8 cellular contexts compared by ENCODE assay signal in genomic region chr3:101779808-101780366, GRCh38. TPM values are rescaled to one million over a fixed set of nuclear protein-coding genes. Genes with fewer than 3 reads are reported as not detected.
DNase-seq lines count a peak whose midpoint lies in the region; ATAC-seq and TF ChIP-seq lines count a peak whose summit lies in the region.

No MANE protein-coding gene starts in this region.

- H3K4me2 ChIP-seq in HCT116 (ENCODE audit: low read length): peak overlapping the region; percentile 87

- no peak; the same call in 1 of the 2 replicates for ATAC-seq in HCT116
- ATAC-seq in T-cell (replicated peaks in 1 of 4): no peak
- ATAC-seq in gastrocnemius medialis: peak; percentile 60 to 69

- TSS peak; percentile 60 for BruUV-seq in HCT116 (replicated peaks; lab: Mats Ljungman, UMichigan)

- H3K27ac ChIP-seq in HCT116 (ENCODE audit: low read depth, low read length) (no peak overlapping the region), gastrocnemius medialis (peak overlapping the region; percentile 89 to 94 (median 90))

- CTCF ChIA-PET in HCT116 (lab: Charles Lee) (interaction anchor here (0.9 kb wide), 1 partner anchor 23 kb away, joined by 3 read pairs; no protein-coding TSS in a partner anchor), T-cell (lab: Charles Lee) (interaction anchor here (0.6 to 1.5 kb wide), 4 partner anchors 11 to 1525 kb away, joined by 3 to 11 read pairs (median 6); no protein-coding TSS in a partner anchor)

- in situ Hi-C loops in gastrocnemius medialis (cut with MboI; ENCODE audit: low sequenced_read_pairs in 4 of 4): loop anchor here in 1 of 4 donors (10.0 kb wide), 1 partner anchor 95 kb away; the partner anchor contains the start of gene RPL24

- peaks cover 16% of the 10 kb centered on the region for H3K36me3 Mint-ChIP-seq in T-cell

- no peak for TF ChIP-seq CTCF in BE2C (IDR thresholded peaks at IDR 0.05; ENCODE audit: low read depth, low read length)
- no peak for TF ChIP-seq CTCF in HCT116 (IDR thresholded peaks at IDR 0.05 in 2 of 3, conservative IDR thresholded peaks at IDR 0.05 in 1 of 3; ENCODE audit: borderline replicate concordance in 1 of 3, insufficient read depth in 1 of 3, low read depth in 2 of 3, low read length in 2 of 3)
- no peak for TF ChIP-seq CTCF in fibroblast of the aortic adventitia (IDR thresholded peaks at IDR 0.05; ENCODE audit: insufficient read depth, low read length)
- TF ChIP-seq CTCF in gastrocnemius medialis (IDR thresholded peaks at IDR 0.05 in 4 of 5, conservative IDR thresholded peaks at IDR 0.05 in 1 of 5): no peak

- intact Hi-C loops in HCT116 (cut with micrococcal nuclease): no loop called here
- intact Hi-C loops in gastrocnemius medialis (cut with DNase I; ENCODE audit: low total_unique reads): loop anchor here (1.0 to 5.0 kb wide), 3 partner anchors 56 to 207 kb away; partner anchors contain the start of genes CEP97 and RPL24

- no peak for TF ChIP-seq RAD21 in HCT116 (IDR thresholded peaks at IDR 0.05; ENCODE audit: low read depth)

- H4K20me1 ChIP-seq in HCT116 (ENCODE audit: insufficient read depth): no peaks in the 10 kb centered on the region

- POLR2A ChIA-PET in HCT116 (lab: Charles Lee): interaction anchor here (1.0 kb wide), 1 partner anchor 12 kb away, joined by 3 read pairs; no protein-coding TSS in a partner anchor
- POLR2A ChIA-PET in T-cell (lab: Charles Lee): interaction anchor here in 1 of 2 donors (1.5 to 1.6 kb wide), 2 partner anchors 56 to 103 kb away, joined by 5 to 9 read pairs; partner anchors contain the start of genes CEP97 and ZBTB11

- H2AFZ ChIP-seq in HCT116 (ENCODE audit: low read depth, low read length, poor library complexity, severe bottlenecking): peak overlapping the region; percentile 82

- peak overlapping the region; percentile 48; the same call in 1 of the 2 replicates for H3K9ac ChIP-seq in HCT116 (ENCODE audit: low read length)

- H3K9me2 ChIP-seq in HCT116 (ENCODE audit: insufficient read depth): no peaks in the 10 kb centered on the region

- no peak for DNase-seq in BE2C
- DNase-seq in HCT116 (ENCODE audit: low read depth, low spot score): no peak
- DNase-seq in T-cell: no peak
- DNase-seq in fibroblast of the aortic adventitia (ENCODE audit: low read depth): peak; percentile 15
- no peak for DNase-seq in gastrocnemius medialis
- DNase-seq in NCI-H82 treated with DMSO at 0.1 percent for 48 hours (lab: John Stamatoyannopoulos, UW; ENCODE audit: unreplicated experiment): no peak
- no peak for DNase-seq in HK-2 (ENCODE audit: unreplicated experiment)
- DNase-seq in SW480 (ENCODE audit: low spot score): no peak

- H3K9me3 ChIP-seq in BE2C: no peaks in the 10 kb centered on the region
- no peaks in the 10 kb centered on the region for H3K9me3 ChIP-seq in HCT116 (ENCODE audit: control insufficient read depth in 1 of 2, insufficient read depth in 1 of 2, low read depth in 1 of 2, low read length in 2 of 2)
- no peaks in the 10 kb centered on the region for H3K9me3 ChIP-seq in gastrocnemius medialis

- H3K4me1 ChIP-seq in BE2C (no peaks in the 10 kb centered on the region; the same call in 1 of the 2 replicates), HCT116 (ENCODE audit: control insufficient read depth in 1 of 2, insufficient read depth in 2 of 2, low read length in 2 of 2) (peaks cover 10 to 23% of the 10 kb centered on the region in 2 experiments; a peak in 3 of 4 replicates), gastrocnemius medialis (peaks cover 38 to 49% of the 10 kb centered on the region in 2 donors)

- peak overlapping the region; percentile 86 to 92 (median 91) for H3K4me3 Mint-ChIP-seq in T-cell

- H3K4me3 ChIP-seq in BE2C (ENCODE audit: low read depth, low read length): peak overlapping the region; percentile 71
- peak overlapping the region; percentile 59 to 71 for H3K4me3 ChIP-seq in HCT116 (replicated peaks in 1 of 2; ENCODE audit: low read depth in 1 of 2, low read length in 2 of 2)
- peak overlapping the region; percentile 98 for H3K4me3 ChIP-seq in fibroblast of the aortic adventitia (ENCODE audit: low read depth, low read length)
- peak overlapping the region; percentile 74 to 84 (median 77) for H3K4me3 ChIP-seq in gastrocnemius medialis

- no peaks in the 10 kb centered on the region for H3K27me3 Mint-ChIP-seq in T-cell

- peak overlapping the region; percentile 99 to 100 for H3K27ac Mint-ChIP-seq in T-cell

- H3K36me3 ChIP-seq in BE2C (peaks cover 26% of the 10 kb centered on the region), HCT116 (ENCODE audit: control insufficient read depth in 1 of 2, insufficient read depth in 2 of 2, low read length in 2 of 2) (no peaks in the 10 kb centered on the region), gastrocnemius medialis (peaks cover 0 to 25% of the 10 kb centered on the region in 2 donors)

- no peak for TF ChIP-seq POLR2A in HCT116 (IDR thresholded peaks at IDR 0.05; ENCODE audit: borderline replicate concordance, extremely low read depth, insufficient read depth, insufficient read length)
- TF ChIP-seq POLR2A in gastrocnemius medialis (IDR thresholded peaks at IDR 0.05): no peak

- no peaks in the 10 kb centered on the region for H3K27me3 ChIP-seq in BE2C
- no peaks in the 10 kb centered on the region for H3K27me3 ChIP-seq in HCT116 (ENCODE audit: insufficient read depth, low read length)
- H3K27me3 ChIP-seq in gastrocnemius medialis: no peaks in the 10 kb centered on the region

- RAD21 ChIA-PET in HCT116 (lab: Charles Lee; ENCODE audit: low non-redundant PET in 1 of 2, low total read pairs in 2 of 2, uncharacterized antibody in 2 of 2, unreplicated experiment in 2 of 2): no interaction called here

- peaks cover 58 to 65% (median 59%) of the 10 kb centered on the region in 3 donors for H3K4me1 Mint-ChIP-seq in T-cell

- H3K9me3 Mint-ChIP-seq in T-cell: no peaks in the 10 kb centered on the region

- no peaks in the 10 kb centered on the region for H3K79me2 ChIP-seq in HCT116 (ENCODE audit: insufficient read depth, low read length)

TF ChIP-seq in HCT116, 20 proteins besides CTCF, POLR2A, EP300 and RAD21:
- TF ChIP-seq FOSL1 (IDR thresholded peaks at IDR 0.05; ENCODE audit: low read depth) (no peak), POLR2AphosphoS5 (IDR thresholded peaks at IDR 0.05; ENCODE audit: low read depth, low read length) (no peak), ZBTB33 (IDR thresholded peaks at IDR 0.05; ENCODE audit: extremely low read depth, insufficient replicate concordance, low read length) (no peak), ELF1 (IDR thresholded peaks at IDR 0.05; ENCODE audit: borderline replicate concordance, low read depth) (no peak), CBX3 (IDR thresholded peaks at IDR 0.05; ENCODE audit: low read depth) (no peak)

RNA-seq across cellular contexts. Expression of gene NXPE3, which starts 0.9 kb away (rescaled TPM):
- 24.5 TPM for polyA plus RNA-seq in BE2C (2012; ENCODE audit: insufficient read depth, insufficient read length, low read depth)
- total RNA-seq in HCT116 (2021; ENCODE audit: unreplicated experiment) (4.3 TPM), T-cell (10 to 100 TPM; 38.0 to 44.8 (median 41.3) TPM), fibroblast of the aortic adventitia (ENCODE audit: low replicate concordance) (8.6 and 19.7 TPM in 2 replicates), gastrocnemius medialis (10 to 100 TPM; 31.5 to 52.0 (median 44.5) TPM)
- polyA plus RNA-seq in HCT116 (2012): 2.3 and 2.5 TPM in 2 replicates

RNA-seq across cellular contexts. Expression of gene CEP97, which starts 55.5 kb away (rescaled TPM):
- polyA plus RNA-seq in BE2C (2012; ENCODE audit: insufficient read depth, insufficient read length, low read depth): 4.7 TPM
- total RNA-seq in HCT116 (2021; ENCODE audit: unreplicated experiment): 15.7 TPM
- polyA plus RNA-seq in HCT116 (2012): 1.9 and 3.7 TPM in 2 replicates
- total RNA-seq in T-cell: 10 to 100 TPM in 4 of 5 donors, 1 to 10 TPM in 1; 9.9 to 13.9 (median 12.7) TPM
- 6.1 and 21.4 TPM in 2 replicates for total RNA-seq in fibroblast of the aortic adventitia (ENCODE audit: low replicate concordance)
- 10 to 100 TPM in 3 of 4 donors, 1 to 10 TPM in 1; 8.3 to 20.0 (median 13.2) TPM for total RNA-seq in gastrocnemius medialis

Comparison
In these comparisons a context has a peak if more than half of its experiments do, and no peak if none do; other contexts are left out.
1. ATAC-seq: peak in gastrocnemius medialis (2 of 2); none in HCT116 (single experiment) and T-cell (0 of 4).
2. Peak in every context shown above with its lines, with median percentiles within 50 percentile points of each other: H3K4me3 ChIP-seq.